12 cellular contexts compared by ENCODE assay signal in the genomic region with DNA sequence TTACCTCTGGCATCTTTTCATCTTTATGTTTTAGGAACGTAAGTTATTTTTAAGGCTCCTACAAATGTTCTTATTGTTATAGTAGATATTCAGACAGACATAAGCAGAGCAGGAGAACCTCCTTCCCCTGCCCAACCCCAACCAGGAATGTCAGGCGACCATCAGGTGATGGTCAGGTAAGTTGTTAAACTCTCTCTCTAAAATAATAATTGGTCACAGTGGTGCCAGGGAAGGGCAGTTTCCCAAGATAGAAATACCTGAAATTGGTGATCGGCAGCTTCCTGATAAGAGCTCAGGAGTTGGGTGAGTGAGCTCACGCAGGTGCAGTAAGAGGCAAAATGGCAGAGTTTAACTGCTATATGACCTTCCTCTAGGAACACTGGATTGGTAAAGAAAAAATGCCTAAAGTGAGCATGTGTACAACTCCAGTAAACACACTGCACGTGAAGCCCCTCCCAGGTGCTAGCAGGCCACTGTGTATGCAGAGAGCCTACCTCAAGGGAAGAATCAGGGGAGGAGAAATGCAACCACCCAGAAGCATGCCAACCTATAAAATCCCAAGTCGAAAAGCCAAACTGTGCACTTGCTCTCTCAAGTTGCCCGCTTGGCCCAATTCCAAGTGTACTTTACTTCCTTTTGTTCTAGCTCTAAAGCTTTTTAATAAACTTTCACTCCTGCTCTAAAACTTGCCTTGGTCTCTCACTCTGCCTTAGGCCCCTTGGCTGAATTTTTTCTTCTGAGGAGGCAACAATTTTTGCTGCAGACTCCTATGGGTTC.
DNase-seq lines count a peak whose midpoint lies in the region; ATAC-seq and TF ChIP-seq lines count a peak whose summit lies in the region.
"Had no signal": no experiment of that assay in that cellular context is flagged by ENCODE, and none has a peak within 500 bp of the region (broad histone marks: within the 10 kb centered on the region; RNA-seq: fewer than 3 reads in every experiment).

No MANE protein-coding gene starts in this region.

- CTCF ChIA-PET in WTC11 (lab: Charles Lee): no interaction called here

- TF ChIP-seq RAD21 in Ishikawa (IDR thresholded peaks at IDR 0.05; ENCODE audit: low read depth): no peak

- TF ChIP-seq CTCF in WTC11 (IDR thresholded peaks at IDR 0.05) (no peak), nephron progenitor cell (IDR thresholded peaks at IDR 0.05) (no peak)

- no peaks in the 10 kb centered on the region for H3K27me3 Mint-ChIP-seq in WTC11 (ENCODE audit: low read depth)
- H3K27me3 Mint-ChIP-seq in nephron progenitor cell (ENCODE audit: low read depth, poor library complexity): no peaks in the 10 kb centered on the region
- H3K27me3 Mint-ChIP-seq in activated naive CD8-positive, alpha-beta T cell treated with anti-CD3 and anti-CD28 coated beads, Interleukin-2, amount 50 U/mL, for 24 hours: no peaks in the 10 kb centered on the region
- H3K27me3 Mint-ChIP-seq: activated naive CD4-positive, alpha-beta T cell treated with anti-CD3 and anti-CD28 coated beads, Interleukin-2, amount 50 U/mL, for 24 hours had no signal

- no peak for TF ChIP-seq EP300 in Ishikawa (IDR thresholded peaks at IDR 0.05; ENCODE audit: borderline replicate concordance)

- H3K4me1 Mint-ChIP-seq in WTC11 (peaks cover 37% of the 10 kb centered on the region), nephron progenitor cell (no peaks in the 10 kb centered on the region)
- H3K4me1 Mint-ChIP-seq in activated naive CD8-positive, alpha-beta T cell treated with anti-CD3 and anti-CD28 coated beads, Interleukin-2, amount 50 U/mL, for 24 hours: peaks cover 13% of the 10 kb centered on the region

- ATAC-seq in WTC11 (no peak), HG03159 (IDR thresholded peaks at IDR 0.05; ENCODE audit: unreplicated experiment) (no peak), GM19351 (IDR thresholded peaks at IDR 0.05; ENCODE audit: unreplicated experiment) (no peak)
- ATAC-seq in activated naive CD8-positive, alpha-beta T cell treated with anti-CD3 and anti-CD28 coated beads, Interleukin-2, amount 50 U/mL, for 24 hours: no peak
- ATAC-seq: foreskin keratinocyte had no signal

- no peaks in the 10 kb centered on the region; the same call in 1 of the 2 replicates for H3K36me3 Mint-ChIP-seq in WTC11
- H3K36me3 Mint-ChIP-seq in nephron progenitor cell (ENCODE audit: low read depth): peaks cover 10% of the 10 kb centered on the region
- peaks cover 7% of the 10 kb centered on the region for H3K36me3 Mint-ChIP-seq in activated naive CD8-positive, alpha-beta T cell treated with anti-CD3 and anti-CD28 coated beads, Interleukin-2, amount 50 U/mL, for 24 hours (ENCODE audit: low read depth)

- H3K27ac Mint-ChIP-seq in WTC11: peak overlapping the region; percentile 55; the same call in 1 of the 2 replicates
- H3K27ac Mint-ChIP-seq in nephron progenitor cell: peak overlapping the region; percentile 64
- H3K27ac Mint-ChIP-seq in activated naive CD8-positive, alpha-beta T cell treated with anti-CD3 and anti-CD28 coated beads, Interleukin-2, amount 50 U/mL, for 24 hours: no peak overlapping the region
- H3K27ac Mint-ChIP-seq: activated naive CD4-positive, alpha-beta T cell treated with anti-CD3 and anti-CD28 coated beads, Interleukin-2, amount 50 U/mL, for 24 hours had no signal

- DNase-seq in CD1c-positive myeloid dendritic cell (ENCODE audit: extremely low spot score) (peak; percentile 29), WTC11 (ENCODE audit: low spot score) (no peak), nephron progenitor cell (no peak)
- no peak for DNase-seq in activated naive CD8-positive, alpha-beta T cell treated with anti-CD3 and anti-CD28 coated beads, Interleukin-2, amount 50 U/mL, for 24 hours
- no peak for DNase-seq in activated T-cell treated with anti-CD3 and anti-CD28 coated beads, Interleukin-2, amount 50 U/mL, for 1 hour
- DNase-seq: EL, foreskin keratinocyte, NCI-H2107 had no signal

- no peak overlapping the region for H3K4me3 Mint-ChIP-seq in WTC11
- no peak overlapping the region for H3K4me3 Mint-ChIP-seq in nephron progenitor cell
- H3K4me3 Mint-ChIP-seq in activated naive CD8-positive, alpha-beta T cell treated with anti-CD3 and anti-CD28 coated beads, Interleukin-2, amount 50 U/mL, for 24 hours: no peak overlapping the region
- H3K4me3 Mint-ChIP-seq: activated naive CD4-positive, alpha-beta T cell treated with anti-CD3 and anti-CD28 coated beads, Interleukin-2, amount 50 U/mL, for 24 hours had no signal

- H3K9me3 Mint-ChIP-seq in WTC11 (no peaks in the 10 kb centered on the region), nephron progenitor cell (no peaks in the 10 kb centered on the region)
- no peaks in the 10 kb centered on the region for H3K9me3 Mint-ChIP-seq in activated naive CD8-positive, alpha-beta T cell treated with anti-CD3 and anti-CD28 coated beads, Interleukin-2, amount 50 U/mL, for 24 hours
- H3K9me3 Mint-ChIP-seq: activated naive CD4-positive, alpha-beta T cell treated with anti-CD3 and anti-CD28 coated beads, Interleukin-2, amount 50 U/mL, for 24 hours had no signal

- POLR2A ChIA-PET in WTC11 (lab: Charles Lee): interaction anchor here (0.6 kb wide), 1 partner anchor 286 kb away, joined by 3 read pairs; no protein-coding TSS in a partner anchor

TF ChIP-seq in Ishikawa, 13 proteins besides CTCF, POLR2A, EP300 and RAD21:
- TF ChIP-seq TEAD4 (IDR thresholded peaks at IDR 0.05) (0 out of 2 replicates have a peak, but pooled peaks have one; percentile 4), NFIC (IDR thresholded peaks at IDR 0.05) (peak; percentile 73), ZBTB7A (IDR thresholded peaks at IDR 0.05; ENCODE audit: low read depth) (no peak)
- TF ChIP-seq, protein P1, sequence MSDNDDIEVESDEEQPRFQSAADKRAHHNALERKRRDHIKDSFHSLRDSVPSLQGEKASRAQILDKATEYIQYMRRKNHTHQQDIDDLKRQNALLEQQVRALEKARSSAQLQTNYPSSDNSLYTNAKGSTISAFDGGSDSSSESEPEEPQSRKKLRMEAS (IDR thresholded peaks at IDR 0.05): 0 out of 2 replicates have a peak, but pooled peaks have one; percentile 24

TF ChIP-seq in WTC11, 78 proteins besides CTCF, POLR2A, EP300 and RAD21:
- TF ChIP-seq SMAD4 (CRISPR knock-in tag; IDR thresholded peaks at IDR 0.05): no peak
- TF ChIP-seq, protein P2, sequence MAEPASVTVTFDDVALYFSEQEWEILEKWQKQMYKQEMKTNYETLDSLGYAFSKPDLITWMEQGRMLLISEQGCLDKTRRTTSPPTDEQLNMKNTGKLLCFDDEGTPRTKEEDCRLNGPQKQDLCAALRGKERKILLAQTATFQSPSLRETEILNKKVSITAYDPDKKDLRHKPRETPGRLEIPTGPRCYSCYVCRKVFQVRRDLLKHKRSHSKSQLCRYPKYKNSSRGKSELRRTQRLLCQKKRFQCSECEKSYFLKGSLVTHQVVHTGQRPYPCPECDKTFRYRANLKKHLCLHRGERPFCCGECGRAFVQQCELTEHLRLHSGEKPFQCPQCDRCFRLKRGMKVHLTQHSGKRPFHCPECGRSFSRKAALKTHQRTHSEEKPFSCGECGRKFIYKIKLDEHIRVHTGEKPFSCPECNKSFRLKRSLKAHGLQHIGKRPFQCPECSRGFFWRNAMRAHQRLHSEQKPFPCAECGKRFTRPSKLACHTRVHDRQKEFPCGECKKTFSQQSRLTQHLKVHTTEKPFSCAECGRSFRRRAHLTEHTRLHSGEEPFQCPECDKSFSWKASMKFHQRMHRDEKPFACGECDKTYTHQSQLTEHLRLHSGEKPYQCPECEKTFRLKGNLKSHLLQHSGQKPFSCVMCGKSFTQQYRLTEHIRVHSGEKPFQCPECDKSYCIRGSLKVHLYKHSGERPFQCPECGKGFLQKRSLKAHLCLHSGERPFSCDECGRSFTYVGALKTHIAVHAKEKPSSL (CRISPR knock-in tag; conservative IDR thresholded peaks at IDR 0.05): no peak
- TF ChIP-seq, protein P3, sequence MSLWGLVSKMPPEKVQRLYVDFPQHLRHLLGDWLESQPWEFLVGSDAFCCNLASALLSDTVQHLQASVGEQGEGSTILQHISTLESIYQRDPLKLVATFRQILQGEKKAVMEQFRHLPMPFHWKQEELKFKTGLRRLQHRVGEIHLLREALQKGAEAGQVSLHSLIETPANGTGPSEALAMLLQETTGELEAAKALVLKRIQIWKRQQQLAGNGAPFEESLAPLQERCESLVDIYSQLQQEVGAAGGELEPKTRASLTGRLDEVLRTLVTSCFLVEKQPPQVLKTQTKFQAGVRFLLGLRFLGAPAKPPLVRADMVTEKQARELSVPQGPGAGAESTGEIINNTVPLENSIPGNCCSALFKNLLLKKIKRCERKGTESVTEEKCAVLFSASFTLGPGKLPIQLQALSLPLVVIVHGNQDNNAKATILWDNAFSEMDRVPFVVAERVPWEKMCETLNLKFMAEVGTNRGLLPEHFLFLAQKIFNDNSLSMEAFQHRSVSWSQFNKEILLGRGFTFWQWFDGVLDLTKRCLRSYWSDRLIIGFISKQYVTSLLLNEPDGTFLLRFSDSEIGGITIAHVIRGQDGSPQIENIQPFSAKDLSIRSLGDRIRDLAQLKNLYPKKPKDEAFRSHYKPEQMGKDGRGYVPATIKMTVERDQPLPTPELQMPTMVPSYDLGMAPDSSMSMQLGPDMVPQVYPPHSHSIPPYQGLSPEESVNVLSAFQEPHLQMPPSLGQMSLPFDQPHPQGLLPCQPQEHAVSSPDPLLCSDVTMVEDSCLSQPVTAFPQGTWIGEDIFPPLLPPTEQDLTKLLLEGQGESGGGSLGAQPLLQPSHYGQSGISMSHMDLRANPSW (CRISPR knock-in tag; conservative IDR thresholded peaks at IDR 0.05; ENCODE audit: low read depth): no peak
